ENCODE assay signal across 30 cellular contexts in genomic region chr3:112083239-112083638, GRCh38. TPM values are rescaled to one million over a fixed set of nuclear protein-coding genes. Genes with fewer than 3 reads are reported as not detected.
"Had no signal": no experiment of that assay in that cellular context is flagged by ENCODE, and none has a peak within 500 bp of the region (broad histone marks: within the 10 kb centered on the region; RNA-seq: fewer than 3 reads in every experiment).

No MANE protein-coding gene starts in this region.

- H3K4me1 ChIP-seq: prostate gland, uterus had no signal

- H3K36me3 Mint-ChIP-seq: naive thymus-derived CD8-positive, alpha-beta T cell had no signal

- H3K27ac ChIP-seq: dorsolateral prefrontal cortex, gastrocnemius medialis, left lung, lower lobe of right lung, prostate gland, tibial artery, upper lobe of left lung, uterus had no signal

- H3K9me3 ChIP-seq: gastrocnemius medialis, left lung, lower lobe of right lung, prostate gland, tibial artery, upper lobe of left lung, uterus had no signal

- H3K36me3 ChIP-seq: gastrocnemius medialis, left lung, lower lobe of right lung, prostate gland, tibial artery, upper lobe of left lung, uterus had no signal

- H3K27ac Mint-ChIP-seq: nephron progenitor cell; stimulated activated naive CD8-positive, alpha-beta T cell treated with anti-CD3 and anti-CD28 coated beads, Interleukin-15, amount 100 ng/mL, for 72 hours had no signal

- H3K9me3 Mint-ChIP-seq: naive thymus-derived CD8-positive, alpha-beta T cell; nephron progenitor cell; stimulated activated naive CD8-positive, alpha-beta T cell treated with anti-CD3 and anti-CD28 coated beads, Interleukin-15, amount 100 ng/mL, for 72 hours had no signal

- H3K4me3 ChIP-seq: dorsolateral prefrontal cortex, gastrocnemius medialis, hepatocyte, left lung, lower lobe of right lung, prostate gland, smooth muscle cell, tibial artery, upper lobe of left lung, uterus had no signal

- H3K4me3 Mint-ChIP-seq: naive thymus-derived CD8-positive, alpha-beta T cell; stimulated activated naive CD8-positive, alpha-beta T cell treated with anti-CD3 and anti-CD28 coated beads, Interleukin-15, amount 100 ng/mL, for 72 hours had no signal

- ATAC-seq: gastrocnemius medialis; left lung; naive thymus-derived CD8-positive, alpha-beta T cell; sciatic nerve; stimulated activated naive CD8-positive, alpha-beta T cell treated with anti-CD3 and anti-CD28 coated beads, Interleukin-15, amount 100 ng/mL, for 72 hours had no signal

- H3K27me3 ChIP-seq: gastrocnemius medialis, hepatocyte, tibial artery, upper lobe of left lung, uterus had no signal

- H3K4me2 ChIP-seq: hepatocyte, smooth muscle cell had no signal

- H2AFZ ChIP-seq: hepatocyte had no signal

- DNase-seq: dorsolateral prefrontal cortex; effector CD4-positive, alpha-beta T cell; foreskin fibroblast; gastrocnemius medialis; head of caudate nucleus; kidney; left lung; lower lobe of right lung; naive thymus-derived CD8-positive, alpha-beta T cell; nephron progenitor cell; nucleus accumbens; stimulated activated CD4-positive, alpha-beta T cell treated with anti-CD3 and anti-CD28 coated beads, Interleukin-12 subunit alpha, Interleukin-12 subunit beta, amount 100 ng/mL, for 4 hours; stimulated activated CD4-positive, alpha-beta T cell treated with anti-CD3 and anti-CD28 coated beads, Interleukin-1b, Interleukin-23, amount 100 ng/mL, for 48 hours; stimulated activated CD4-positive, alpha-beta T cell treated with anti-CD3 and anti-CD28 coated beads, Interleukin-4, amount 100 ng/mL, for 1 hour; stimulated activated CD8-positive, alpha-beta memory T cell treated with anti-CD3 and anti-CD28 coated beads, Interleukin-4, amount 100 ng/mL, for 48 hours; stimulated activated naive CD4-positive, alpha-beta T cell; stimulated activated naive CD8-positive, alpha-beta T cell treated with anti-CD3 and anti-CD28 coated beads, Interleukin-15, amount 100 ng/mL, for 72 hours; tibial artery; uterus had no signal

RNA-seq across cellular contexts. Expression of gene TMPRSS7, which starts 48.7 kb away (rescaled TPM):
- total RNA-seq: gastrocnemius medialis; glomerular endothelial cell; hepatocyte; kidney; mesenteric fat pad; myocyte; naive thymus-derived CD8-positive, alpha-beta T cell; osteocyte; prostate gland; sciatic nerve; smooth muscle cell; temporal lobe; uterus had no signal
- polyA plus RNA-seq: smooth muscle cell had no signal

RNA-seq across cellular contexts. Expression of gene GCSAM, which starts 49.8 kb away (rescaled TPM):
- total RNA-seq: gastrocnemius medialis, glomerular endothelial cell, hepatocyte, mesenteric fat pad, myocyte, osteocyte, renal cortical epithelial cell, temporal lobe had no signal
- polyA plus RNA-seq: smooth muscle cell had no signal
